ENCODE assay signal across 1 cellular context in genomic region chr22:22789233-22789921, GRCh38.
A peak's percentile ranks its signal among the peaks of the same experiment; 100 is the strongest.
TF ChIP-seq lines count a peak whose summit lies in the region.

No MANE protein-coding gene starts in this region.

TF ChIP-seq in K562, 482 proteins besides CTCF, POLR2A, EP300 and RAD21:
- no peak for TF ChIP-seq ZFP91 (CRISPR knock-in tag; IDR thresholded peaks at IDR 0.05)
- TF ChIP-seq MCM3 (IDR thresholded peaks at IDR 0.05), result no peak
- no peak for TF ChIP-seq E2F8 (IDR thresholded peaks at IDR 0.05; ENCODE audit: low read depth, partially characterized antibody)
- TF ChIP-seq ZBTB9 (CRISPR knock-in tag; IDR thresholded peaks at IDR 0.05), result no peak
- TF ChIP-seq ZNF3 (CRISPR knock-in tag; IDR thresholded peaks at IDR 0.05), result no peak
- TF ChIP-seq SAFB2 (IDR thresholded peaks at IDR 0.05; ENCODE audit: borderline replicate concordance, low read depth, low read length, severe bottlenecking), result no peak
- peak; percentile 27; the same call in 1 of the 2 replicates for TF ChIP-seq ELK1 (CRISPR knock-in tag; IDR thresholded peaks at IDR 0.05)
- no peak for TF ChIP-seq RB1 (IDR thresholded peaks at IDR 0.05; ENCODE audit: low read depth)
- 0 out of 2 replicates have a peak, but pooled peaks have one; percentile 8 for TF ChIP-seq USF2 (CRISPR knock-in tag; IDR thresholded peaks at IDR 0.05)
- TF ChIP-seq CCNT2 (IDR thresholded peaks at IDR 0.05; ENCODE audit: borderline replicate concordance, extremely low read depth, insufficient read length, low read depth, low read length), result no peak
- no peak for TF ChIP-seq POLR2H (tag; IDR thresholded peaks at IDR 0.05; ENCODE audit: low read depth)
- TF ChIP-seq TCF3 (CRISPR knock-in tag; IDR thresholded peaks at IDR 0.05), result no peak
- TF ChIP-seq ATF1 (CRISPR knock-in tag; IDR thresholded peaks at IDR 0.05), result peak; percentile 30; the same call in 1 of the 2 replicates
- TF ChIP-seq ATF1 (tag; IDR thresholded peaks at IDR 0.05), result no peak
- no peak for TF ChIP-seq CREB1 (IDR thresholded peaks at IDR 0.05)
- peak; percentile 31; the same call in 1 of the 2 replicates for TF ChIP-seq CREB1 (CRISPR knock-in tag; IDR thresholded peaks at IDR 0.05)
- no peak for TF ChIP-seq RFX5 (IDR thresholded peaks at IDR 0.05; ENCODE audit: low read depth, low read length)
- TF ChIP-seq, protein P1, sequence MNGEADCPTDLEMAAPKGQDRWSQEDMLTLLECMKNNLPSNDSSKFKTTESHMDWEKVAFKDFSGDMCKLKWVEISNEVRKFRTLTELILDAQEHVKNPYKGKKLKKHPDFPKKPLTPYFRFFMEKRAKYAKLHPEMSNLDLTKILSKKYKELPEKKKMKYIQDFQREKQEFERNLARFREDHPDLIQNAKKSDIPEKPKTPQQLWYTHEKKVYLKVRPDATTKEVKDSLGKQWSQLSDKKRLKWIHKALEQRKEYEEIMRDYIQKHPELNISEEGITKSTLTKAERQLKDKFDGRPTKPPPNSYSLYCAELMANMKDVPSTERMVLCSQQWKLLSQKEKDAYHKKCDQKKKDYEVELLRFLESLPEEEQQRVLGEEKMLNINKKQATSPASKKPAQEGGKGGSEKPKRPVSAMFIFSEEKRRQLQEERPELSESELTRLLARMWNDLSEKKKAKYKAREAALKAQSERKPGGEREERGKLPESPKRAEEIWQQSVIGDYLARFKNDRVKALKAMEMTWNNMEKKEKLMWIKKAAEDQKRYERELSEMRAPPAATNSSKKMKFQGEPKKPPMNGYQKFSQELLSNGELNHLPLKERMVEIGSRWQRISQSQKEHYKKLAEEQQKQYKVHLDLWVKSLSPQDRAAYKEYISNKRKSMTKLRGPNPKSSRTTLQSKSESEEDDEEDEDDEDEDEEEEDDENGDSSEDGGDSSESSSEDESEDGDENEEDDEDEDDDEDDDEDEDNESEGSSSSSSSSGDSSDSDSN (IDR thresholded peaks at IDR 0.05; ENCODE audit: borderline replicate concordance in 1 of 2, low read depth in 2 of 2, low read length in 2 of 2), result 0 out of 4 replicates have a peak, but pooled peaks of 1 of the 2 experiments have one; percentile 47
- peak; percentile 44; the same call in 1 of the 2 replicates for TF ChIP-seq TGIF2 (CRISPR knock-in tag; IDR thresholded peaks at IDR 0.05)
- 0 out of 2 replicates have a peak, but pooled peaks have one; percentile 68 for TF ChIP-seq IRF2 (CRISPR knock-in tag; IDR thresholded peaks at IDR 0.05)
- no peak for TF ChIP-seq PTTG1 (tag; IDR thresholded peaks at IDR 0.05; ENCODE audit: low read depth)
- TF ChIP-seq, protein P2, sequence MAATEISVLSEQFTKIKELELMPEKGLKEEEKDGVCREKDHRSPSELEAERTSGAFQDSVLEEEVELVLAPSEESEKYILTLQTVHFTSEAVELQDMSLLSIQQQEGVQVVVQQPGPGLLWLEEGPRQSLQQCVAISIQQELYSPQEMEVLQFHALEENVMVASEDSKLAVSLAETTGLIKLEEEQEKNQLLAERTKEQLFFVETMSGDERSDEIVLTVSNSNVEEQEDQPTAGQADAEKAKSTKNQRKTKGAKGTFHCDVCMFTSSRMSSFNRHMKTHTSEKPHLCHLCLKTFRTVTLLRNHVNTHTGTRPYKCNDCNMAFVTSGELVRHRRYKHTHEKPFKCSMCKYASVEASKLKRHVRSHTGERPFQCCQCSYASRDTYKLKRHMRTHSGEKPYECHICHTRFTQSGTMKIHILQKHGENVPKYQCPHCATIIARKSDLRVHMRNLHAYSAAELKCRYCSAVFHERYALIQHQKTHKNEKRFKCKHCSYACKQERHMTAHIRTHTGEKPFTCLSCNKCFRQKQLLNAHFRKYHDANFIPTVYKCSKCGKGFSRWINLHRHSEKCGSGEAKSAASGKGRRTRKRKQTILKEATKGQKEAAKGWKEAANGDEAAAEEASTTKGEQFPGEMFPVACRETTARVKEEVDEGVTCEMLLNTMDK (IDR thresholded peaks at IDR 0.05; ENCODE audit: borderline replicate concordance, insufficient read depth, low read depth, low read length, poor library complexity, severe bottlenecking), result peak; percentile 19
- TF ChIP-seq PYGO2 (tag; IDR thresholded peaks at IDR 0.05), result no peak
- peak; percentile 12 for TF ChIP-seq TBP (optimal IDR thresholded peaks at IDR 0.05; ENCODE audit: low read depth, low read length)
- no peak for TF ChIP-seq FOXA3 (CRISPR knock-in tag; conservative IDR thresholded peaks at IDR 0.05 in 1 of 2, IDR thresholded peaks at IDR 0.05 in 1 of 2)
- peak; percentile 5 for TF ChIP-seq NFYB (IDR thresholded peaks at IDR 0.05; ENCODE audit: extremely low read depth, insufficient read length)
- TF ChIP-seq FOXK1 (CRISPR knock-in tag; IDR thresholded peaks at IDR 0.05; ENCODE audit: borderline replicate concordance), result no peak
- no peak for TF ChIP-seq CBX1 (IDR thresholded peaks at IDR 0.05; ENCODE audit: low read depth)
- no peak for TF ChIP-seq COPS2 (conservative IDR thresholded peaks at IDR 0.05)
- TF ChIP-seq PRMT5 (CRISPR knock-in tag; IDR thresholded peaks at IDR 0.05), result peak; percentile 72; the same call in 1 of the 2 replicates
- TF ChIP-seq SIRT6 (IDR thresholded peaks at IDR 0.05; ENCODE audit: low read depth, low read length), result no peak
- no peak for TF ChIP-seq FOSL1 (tag; conservative IDR thresholded peaks at IDR 0.05)
- TF ChIP-seq ZNF134 (CRISPR knock-in tag; conservative IDR thresholded peaks at IDR 0.05), result no peak
- TF ChIP-seq, protein P3, sequence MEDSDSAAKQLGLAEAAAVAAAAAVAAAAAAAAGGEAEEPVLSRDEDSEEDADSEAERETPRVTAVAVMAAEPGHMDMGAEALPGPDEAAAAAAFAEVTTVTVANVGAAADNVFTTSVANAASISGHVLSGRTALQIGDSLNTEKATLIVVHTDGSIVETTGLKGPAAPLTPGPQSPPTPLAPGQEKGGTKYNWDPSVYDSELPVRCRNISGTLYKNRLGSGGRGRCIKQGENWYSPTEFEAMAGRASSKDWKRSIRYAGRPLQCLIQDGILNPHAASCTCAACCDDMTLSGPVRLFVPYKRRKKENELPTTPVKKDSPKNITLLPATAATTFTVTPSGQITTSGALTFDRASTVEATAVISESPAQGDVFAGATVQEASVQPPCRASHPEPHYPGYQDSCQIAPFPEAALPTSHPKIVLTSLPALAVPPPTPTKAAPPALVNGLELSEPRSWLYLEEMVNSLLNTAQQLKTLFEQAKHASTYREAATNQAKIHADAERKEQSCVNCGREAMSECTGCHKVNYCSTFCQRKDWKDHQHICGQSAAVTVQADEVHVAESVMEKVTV (CRISPR knock-in tag; IDR thresholded peaks at IDR 0.05), result no peak
- TF ChIP-seq, protein P4, sequence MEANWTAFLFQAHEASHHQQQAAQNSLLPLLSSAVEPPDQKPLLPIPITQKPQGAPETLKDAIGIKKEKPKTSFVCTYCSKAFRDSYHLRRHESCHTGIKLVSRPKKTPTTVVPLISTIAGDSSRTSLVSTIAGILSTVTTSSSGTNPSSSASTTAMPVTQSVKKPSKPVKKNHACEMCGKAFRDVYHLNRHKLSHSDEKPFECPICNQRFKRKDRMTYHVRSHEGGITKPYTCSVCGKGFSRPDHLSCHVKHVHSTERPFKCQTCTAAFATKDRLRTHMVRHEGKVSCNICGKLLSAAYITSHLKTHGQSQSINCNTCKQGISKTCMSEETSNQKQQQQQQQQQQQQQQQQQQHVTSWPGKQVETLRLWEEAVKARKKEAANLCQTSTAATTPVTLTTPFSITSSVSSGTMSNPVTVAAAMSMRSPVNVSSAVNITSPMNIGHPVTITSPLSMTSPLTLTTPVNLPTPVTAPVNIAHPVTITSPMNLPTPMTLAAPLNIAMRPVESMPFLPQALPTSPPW (CRISPR knock-in tag; IDR thresholded peaks at IDR 0.05), result no peak
- no peak for TF ChIP-seq FOXJ3 (CRISPR knock-in tag; IDR thresholded peaks at IDR 0.05)
- TF ChIP-seq ZNF778 (CRISPR knock-in tag; IDR thresholded peaks at IDR 0.05), result no peak
- no peak for TF ChIP-seq CXXC5 (CRISPR knock-in tag; IDR thresholded peaks at IDR 0.05)
- TF ChIP-seq PPARD (CRISPR knock-in tag; IDR thresholded peaks at IDR 0.05), result no peak
- TF ChIP-seq POLR2B (IDR thresholded peaks at IDR 0.05; ENCODE audit: low read depth, partially characterized antibody), result no peak
- 0 out of 4 replicates have a peak, but pooled peaks of 1 of the 2 experiments have one; percentile 31 for TF ChIP-seq MLX (CRISPR knock-in tag; conservative IDR thresholded peaks at IDR 0.05)
- peak; percentile 70; the same call in 1 of the 2 replicates for TF ChIP-seq STAT6 (CRISPR knock-in tag; IDR thresholded peaks at IDR 0.05)
- TF ChIP-seq ZBTB7A (IDR thresholded peaks at IDR 0.05; ENCODE audit: borderline replicate concordance, control insufficient read depth, low read depth, low read length), result no peak
- no peak for TF ChIP-seq RBM39 (optimal IDR thresholded peaks at IDR 0.05; ENCODE audit: low read depth, low read length)
- TF ChIP-seq ZNF408 (CRISPR knock-in tag; IDR thresholded peaks at IDR 0.05; ENCODE audit: low read depth), result no peak
- TF ChIP-seq ZFX (CRISPR knock-in tag; IDR thresholded peaks at IDR 0.05), result no peak
TF ChIP-seq in K562: peak in this region for 13.
